In genomic region chr12:92696240-92696639, GRCh38 we compare ENCODE assay signal across 1 cellular context.
TF ChIP-seq lines count a peak whose summit lies in the region.

No MANE protein-coding gene starts in this region.

TF ChIP-seq in WTC11, 78 proteins besides CTCF, POLR2A, EP300 and RAD21 (continued from another document):
- TF ChIP-seq FOXP4 (CRISPR knock-in tag; IDR thresholded peaks at IDR 0.05) (no peak), E2F5 (CRISPR knock-in tag; IDR thresholded peaks at IDR 0.05) (no peak)
TF ChIP-seq in WTC11: peak in this region for 0.
